Comparison of ENCODE assay signal across 8 cellular contexts in the genomic region with DNA sequence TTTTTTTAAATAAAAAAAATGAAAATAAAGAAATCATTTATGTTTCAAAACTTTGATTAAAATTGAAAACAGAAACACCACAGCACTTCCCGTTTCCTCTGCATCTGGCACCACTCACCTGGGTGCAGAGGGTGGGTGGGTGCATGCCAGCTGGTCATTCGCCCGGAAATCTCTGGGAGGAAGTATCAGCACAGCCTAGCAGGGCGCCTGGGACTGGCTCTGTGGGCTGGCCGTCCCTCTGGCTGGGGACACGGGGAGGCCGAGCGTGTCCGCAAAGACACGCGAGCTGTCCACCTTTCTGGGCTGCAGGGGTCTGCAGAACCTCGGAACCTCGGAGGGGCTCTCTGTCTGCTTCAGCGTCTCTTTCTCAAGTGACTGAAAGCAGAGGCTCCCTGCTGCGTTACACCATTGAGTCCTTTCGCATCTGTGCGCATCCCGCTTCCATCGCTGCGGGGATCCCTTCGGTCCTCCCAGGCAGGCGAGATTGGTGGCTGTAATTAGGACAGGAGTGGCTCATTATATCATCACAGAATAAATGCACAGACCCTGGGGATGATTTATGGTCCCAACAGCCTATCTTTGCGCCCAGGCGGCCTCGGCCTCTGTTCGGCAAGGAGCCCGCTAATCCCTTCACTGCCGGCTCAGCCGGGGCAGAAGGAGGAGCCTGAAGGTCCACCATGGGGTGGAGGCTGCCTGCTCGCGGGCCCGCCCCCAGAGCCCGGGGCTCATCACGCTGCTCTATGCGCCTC. TPM values are rescaled to one million over a fixed set of nuclear protein-coding genes. Genes with fewer than 3 reads are reported as not detected.
DNase-seq lines count a peak whose midpoint lies in the region; ATAC-seq, FAIRE-seq and TF ChIP-seq lines count a peak whose summit lies in the region.

No MANE protein-coding gene starts in this region.

- H3K4me1 Mint-ChIP-seq in glutamatergic neuron (ENCODE audit: low read depth, unreplicated experiment) = peaks cover 15% of the 10 kb centered on the region

- no peak for FAIRE-seq in pancreas (lab: Jason Lieb, UNC)

- DNase-seq in ACHN (peak; percentile 68), RWPE1 (ENCODE audit: low spot score) (peak; percentile 77), glutamatergic neuron (peak; percentile 77), pancreas (peak; percentile 88 to 96 (median 90)), thyroid gland (peak; percentile 93 to 95)
- DNase-seq in activated naive CD4-positive, alpha-beta T cell treated with Interleukin-2 at 50 U/mL for 16 hours = peak; percentile 75

- intact Hi-C loops in pancreas (cut with DNase I) = no loop called here
- intact Hi-C loops in thyroid gland (cut with DNase I) = no loop called here

- 15 to 31% methylated on average over 35 of the region's 35 CpGs for WGBS in pancreas, 2 donors
- WGBS in thyroid gland, 2 donors = 2 to 11% methylated on average over 5 to 32 of the region's 35 CpGs

- peak overlapping the region; percentile 90 for H3K27ac ChIP-seq in RWPE1
- peak overlapping the region; percentile 29 to 67 (median 54) for H3K27ac ChIP-seq in pancreas
- H3K27ac ChIP-seq in thyroid gland = peak overlapping the region; percentile 78 to 90 (median 86)

- peaks cover 6% of the 10 kb centered on the region for H3K27me3 Mint-ChIP-seq in glutamatergic neuron (ENCODE audit: unreplicated experiment)

- TF ChIP-seq CTCF in RWPE1 (conservative IDR thresholded peaks at IDR 0.05; ENCODE audit: low read depth) (no peak), glutamatergic neuron (IDR thresholded peaks at IDR 0.05; ENCODE audit: partially characterized antibody, unreplicated experiment) (no peak), pancreas (IDR thresholded peaks at IDR 0.05) (no peak), thyroid gland (IDR thresholded peaks at IDR 0.05) (no peak)

- CTCF ChIA-PET in RWPE1 (lab: Yijun Ruan, JAX) = no interaction called here

- no peaks in the 10 kb centered on the region for H3K36me3 Mint-ChIP-seq in glutamatergic neuron (ENCODE audit: unreplicated experiment)

- POLR2A ChIA-PET in RWPE1 (lab: Yijun Ruan, JAX; ENCODE audit: low non-redundant PET) = no interaction called here

- TF ChIP-seq POLR2A in thyroid gland (IDR thresholded peaks at IDR 0.05) = peak in 1 of 2 donors; percentile 42

- H3K4me3 Mint-ChIP-seq in glutamatergic neuron (ENCODE audit: unreplicated experiment) = peak overlapping the region; percentile 59

- in situ Hi-C loops in ACHN (cut with HindIII; ENCODE audit: low pct_ligation_motif_present, low pct_unique_long_range_greater_than_20kb, low sequenced_read_pairs) = no loop called here

- H3K27me3 ChIP-seq in pancreas = no peaks in the 10 kb centered on the region
- no peaks in the 10 kb centered on the region for H3K27me3 ChIP-seq in thyroid gland

- H3K9me3 ChIP-seq in pancreas (no peaks in the 10 kb centered on the region), thyroid gland (no peaks in the 10 kb centered on the region)

- ATAC-seq in GM18907 (IDR thresholded peaks at IDR 0.05; ENCODE audit: unreplicated experiment) = peak; percentile 72
- peak; percentile 41 for ATAC-seq in HG03565 (IDR thresholded peaks at IDR 0.05; ENCODE audit: unreplicated experiment)
- peak; percentile 94 to 96 (median 96) for ATAC-seq in pancreas

- peaks cover 1% of the 10 kb centered on the region for H3K9me3 Mint-ChIP-seq in glutamatergic neuron (ENCODE audit: unreplicated experiment)

- H3K4me1 ChIP-seq in pancreas = peaks cover 0 to 7% (median 0%) of the 10 kb centered on the region in 3 donors
- H3K4me1 ChIP-seq in thyroid gland = peaks cover 22 to 47% of the 10 kb centered on the region in 2 donors

- H3K4me3 ChIP-seq in pancreas = peak overlapping the region in 2 of 4 donors; percentile 16 to 23
- peak overlapping the region in 2 of 3 donors; percentile 10 to 29 for H3K4me3 ChIP-seq in thyroid gland (replicated peaks in 1 of 3)

- peak overlapping the region; percentile 70 for H3K27ac Mint-ChIP-seq in glutamatergic neuron (ENCODE audit: unreplicated experiment)

- H3K36me3 ChIP-seq in pancreas (no peaks in the 10 kb centered on the region), thyroid gland (no peaks in the 10 kb centered on the region)

RNA-seq across cellular contexts. Expression of gene CRTC1, which starts 17.2 kb away (rescaled TPM):
- 28.8 TPM for total RNA-seq in glutamatergic neuron (ENCODE audit: unreplicated experiment)
- total RNA-seq in pancreas = 1 to 10 TPM; 5.2 to 8.1 (median 6.5) TPM
- polyA plus RNA-seq in pancreas = 10 to 100 TPM; 12.4 to 18.1 TPM
- 10 to 100 TPM; 12.3 to 15.9 (median 13.1) TPM for total RNA-seq in thyroid gland

Comparison
In these comparisons a context has a peak if more than half of its experiments do, and no peak if none do; other contexts are left out.
1. ATAC-seq: peak in every context shown above with its lines; median percentile 96 in pancreas; 72 in GM18907; 41 in HG03565.